In genomic region chr5:170332058-170332457, GRCh38 we compare ENCODE assay signal across 1 cellular context.
TF ChIP-seq lines count a peak whose summit lies in the region.

No MANE protein-coding gene starts in this region.

TF ChIP-seq in K562, 482 proteins besides CTCF, POLR2A, EP300 and RAD21:
- no peak for TF ChIP-seq NFIX (CRISPR knock-in tag; IDR thresholded peaks at IDR 0.05; ENCODE audit: low read depth)
- TF ChIP-seq HIVEP1 (CRISPR knock-in tag; IDR thresholded peaks at IDR 0.05): no peak
- no peak for TF ChIP-seq ZC3H11A (IDR thresholded peaks at IDR 0.05; ENCODE audit: low read depth, low read length)
- peak in 1 of 2 experiments; percentile 21 for TF ChIP-seq E2F6 (IDR thresholded peaks at IDR 0.05; ENCODE audit: borderline replicate concordance in 1 of 2, extremely low read depth in 1 of 2, insufficient read depth in 1 of 2, insufficient read length in 1 of 2, low read depth in 1 of 2, low read length in 1 of 2, poor library complexity in 1 of 2, severe bottlenecking in 1 of 2)
